In genomic region chr1:232629250-232630046, GRCh38 we compare ENCODE assay signal across 8 cellular contexts. TPM values are rescaled to one million over a fixed set of nuclear protein-coding genes. Genes with fewer than 3 reads are reported as not detected.
DNase-seq lines count a peak whose midpoint lies in the region; ATAC-seq and TF ChIP-seq lines count a peak whose summit lies in the region.

No MANE protein-coding gene starts in this region.

- no peaks in the 10 kb centered on the region for H3K27me3 ChIP-seq in endocrine pancreas (ENCODE audit: control insufficient read depth, insufficient read depth, low read length)
- peaks cover 20% of the 10 kb centered on the region for H3K27me3 ChIP-seq in thymus (ENCODE audit: control insufficient read depth, insufficient read depth)

- H3K4me3 ChIP-seq in WI38 (ENCODE audit: low read depth, low read length) (peak overlapping the region; percentile 59), endocrine pancreas (ENCODE audit: control insufficient read depth, insufficient read depth, low read length) (peak overlapping the region; percentile 76), thymus (ENCODE audit: low read length) (peak overlapping the region; percentile 79)

- WGBS in thymus: under 1% methylated on average over 96 of the region's 96 CpGs

- no peak overlapping the region for H3K27ac ChIP-seq in thymus (ENCODE audit: low read depth)

- no peaks in the 10 kb centered on the region for H3K9me3 ChIP-seq in endocrine pancreas (ENCODE audit: control insufficient read depth, low read length)
- no peaks in the 10 kb centered on the region for H3K9me3 ChIP-seq in thymus (ENCODE audit: control insufficient read depth)

- ATAC-seq in GM19467 (IDR thresholded peaks at IDR 0.05; ENCODE audit: unreplicated experiment) (peak; percentile 42), HG03521 (IDR thresholded peaks at IDR 0.05; ENCODE audit: unreplicated experiment) (peak; percentile 32)

- TF ChIP-seq CTCF in WI38 (IDR thresholded peaks at IDR 0.05; ENCODE audit: low read depth, low read length): no peak

- no peaks in the 10 kb centered on the region for H3K36me3 ChIP-seq in endocrine pancreas (ENCODE audit: control insufficient read depth, insufficient read depth, low read length)
- H3K36me3 ChIP-seq in thymus (ENCODE audit: control insufficient read depth, insufficient read depth): no peaks in the 10 kb centered on the region

- peaks cover 6% of the 10 kb centered on the region for H3K4me1 ChIP-seq in endocrine pancreas (ENCODE audit: control insufficient read depth, insufficient read depth, low read length)
- peaks cover 4% of the 10 kb centered on the region for H3K4me1 ChIP-seq in thymus (ENCODE audit: control insufficient read depth, insufficient read depth, low read length)

- H3K9ac ChIP-seq in endocrine pancreas (ENCODE audit: control insufficient read depth, insufficient read depth, low read length): peak overlapping the region; percentile 79

- DNase-seq in COR-L47 (lab: John Stamatoyannopoulos, UW): peak; percentile 25
- peak; percentile 30 for DNase-seq in mucosa of gallbladder (ENCODE audit: low spot score)
- no peak for DNase-seq in NCI-H187 treated with DMSO at 0.1 percent for 48 hours (lab: John Stamatoyannopoulos, UW)

RNA-seq across cellular contexts. Expression of gene SIPA1L2, which starts 0.5 kb away (rescaled TPM):
- 20.6 TPM for total RNA-seq in mucosa of gallbladder
- polyA plus RNA-seq in thymus: 6.4 TPM
